Comparison of ENCODE assay signal across 1 cellular context in the genomic region with DNA sequence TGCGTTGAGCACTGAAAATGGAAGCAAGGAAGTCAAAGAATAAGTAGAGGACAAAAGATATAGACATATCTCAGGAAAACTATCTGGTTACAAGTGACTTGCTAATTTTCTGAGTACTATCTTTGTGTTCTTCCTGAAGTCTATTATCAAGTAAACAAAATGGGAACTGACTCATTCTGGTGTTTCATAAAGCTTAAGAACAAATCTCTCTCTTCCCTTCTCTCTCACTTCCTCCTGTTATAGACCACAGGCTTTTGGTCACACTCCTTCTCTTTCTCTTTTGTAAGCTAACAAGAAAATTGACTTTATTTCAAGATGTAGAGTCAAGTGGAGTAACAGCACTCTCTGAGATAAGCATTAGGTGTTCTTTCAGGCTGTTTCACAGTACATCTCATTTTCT.
A peak's percentile ranks its signal among the peaks of the same experiment; 100 is the strongest.
TF ChIP-seq lines count a peak whose summit lies in the region.

No MANE protein-coding gene starts in this region.

TF ChIP-seq in GM12878, 131 proteins besides CTCF, POLR2A, EP300 and RAD21 (continued from another document):
- TF ChIP-seq ZNF384 (IDR thresholded peaks at IDR 0.05; ENCODE audit: borderline replicate concordance, low read depth, low read length) (no peak), ATF3 (IDR thresholded peaks at IDR 0.05; ENCODE audit: borderline replicate concordance, extremely low read depth, low read depth, low read length) (no peak), BCL11A (IDR thresholded peaks at IDR 0.05; ENCODE audit: low read depth, low read length) (peak; percentile 76), SREBF2 (IDR thresholded peaks at IDR 0.05; ENCODE audit: low read length) (no peak), BHLHE40 (IDR thresholded peaks at IDR 0.05; ENCODE audit: borderline replicate concordance in 1 of 2, low read depth in 2 of 2, low read length in 1 of 2) (0 out of 4 replicates have a peak, but pooled peaks of 1 of the 2 experiments have one; percentile 18), SMC3 (IDR thresholded peaks at IDR 0.05; ENCODE audit: borderline replicate concordance, low read length) (no peak), NR2C2 (IDR thresholded peaks at IDR 0.05; ENCODE audit: borderline replicate concordance, control insufficient read depth, insufficient read length, low read depth) (no peak), SUPT20H (IDR thresholded peaks at IDR 0.05; ENCODE audit: borderline replicate concordance, control insufficient read depth, low read depth, low read length) (no peak), YBX1 (IDR thresholded peaks at IDR 0.05) (no peak), RUNX3 (IDR thresholded peaks at IDR 0.05; ENCODE audit: low read length) (peak; percentile 94), CREM (IDR thresholded peaks at IDR 0.05; ENCODE audit: low read depth) (0 out of 2 replicates have a peak, but pooled peaks have one; percentile 12), HDGF (IDR thresholded peaks at IDR 0.05) (no peak), IKZF2 (IDR thresholded peaks at IDR 0.05) (peak; percentile 84 to 86), POU2F2 (IDR thresholded peaks at IDR 0.05; ENCODE audit: borderline replicate concordance, low read depth, low read length) (no peak), CHD2 (IDR thresholded peaks at IDR 0.05; ENCODE audit: borderline replicate concordance, low read depth, low read length) (no peak), JUNB (IDR thresholded peaks at IDR 0.05) (peak; percentile 75), NFXL1 (IDR thresholded peaks at IDR 0.05; ENCODE audit: borderline replicate concordance) (no peak), ETV6 (conservative IDR thresholded peaks at IDR 0.05 in 1 of 2, IDR thresholded peaks at IDR 0.05 in 1 of 2; ENCODE audit: borderline replicate concordance in 1 of 2, low read depth in 1 of 2) (peak in 1 of 2 experiments; percentile 69; a peak in 1 of 4 replicates), CEBPB (IDR thresholded peaks at IDR 0.05; ENCODE audit: borderline replicate concordance in 1 of 2, low read depth in 2 of 2, low read length in 2 of 2) (no peak), CBX3 (IDR thresholded peaks at IDR 0.05; ENCODE audit: borderline replicate concordance, low read depth) (no peak), SMAD5 (IDR thresholded peaks at IDR 0.05; ENCODE audit: low read depth) (no peak), ESRRA (IDR thresholded peaks at IDR 0.05; ENCODE audit: low read length) (no peak), SPI1 (IDR thresholded peaks at IDR 0.05; ENCODE audit: borderline replicate concordance, insufficient read depth, low read depth, low read length) (peak; percentile 95)
- TF ChIP-seq, protein P1, sequence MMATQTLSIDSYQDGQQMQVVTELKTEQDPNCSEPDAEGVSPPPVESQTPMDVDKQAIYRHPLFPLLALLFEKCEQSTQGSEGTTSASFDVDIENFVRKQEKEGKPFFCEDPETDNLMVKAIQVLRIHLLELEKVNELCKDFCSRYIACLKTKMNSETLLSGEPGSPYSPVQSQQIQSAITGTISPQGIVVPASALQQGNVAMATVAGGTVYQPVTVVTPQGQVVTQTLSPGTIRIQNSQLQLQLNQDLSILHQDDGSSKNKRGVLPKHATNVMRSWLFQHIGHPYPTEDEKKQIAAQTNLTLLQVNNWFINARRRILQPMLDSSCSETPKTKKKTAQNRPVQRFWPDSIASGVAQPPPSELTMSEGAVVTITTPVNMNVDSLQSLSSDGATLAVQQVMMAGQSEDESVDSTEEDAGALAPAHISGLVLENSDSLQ (IDR thresholded peaks at IDR 0.05): no peak
- TF ChIP-seq, protein P2, sequence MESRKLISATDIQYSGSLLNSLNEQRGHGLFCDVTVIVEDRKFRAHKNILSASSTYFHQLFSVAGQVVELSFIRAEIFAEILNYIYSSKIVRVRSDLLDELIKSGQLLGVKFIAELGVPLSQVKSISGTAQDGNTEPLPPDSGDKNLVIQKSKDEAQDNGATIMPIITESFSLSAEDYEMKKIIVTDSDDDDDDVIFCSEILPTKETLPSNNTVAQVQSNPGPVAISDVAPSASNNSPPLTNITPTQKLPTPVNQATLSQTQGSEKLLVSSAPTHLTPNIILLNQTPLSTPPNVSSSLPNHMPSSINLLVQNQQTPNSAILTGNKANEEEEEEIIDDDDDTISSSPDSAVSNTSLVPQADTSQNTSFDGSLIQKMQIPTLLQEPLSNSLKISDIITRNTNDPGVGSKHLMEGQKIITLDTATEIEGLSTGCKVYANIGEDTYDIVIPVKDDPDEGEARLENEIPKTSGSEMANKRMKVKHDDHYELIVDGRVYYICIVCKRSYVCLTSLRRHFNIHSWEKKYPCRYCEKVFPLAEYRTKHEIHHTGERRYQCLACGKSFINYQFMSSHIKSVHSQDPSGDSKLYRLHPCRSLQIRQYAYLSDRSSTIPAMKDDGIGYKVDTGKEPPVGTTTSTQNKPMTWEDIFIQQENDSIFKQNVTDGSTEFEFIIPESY (IDR thresholded peaks at IDR 0.05): no peak
